14 cellular contexts compared by ENCODE assay signal in the genomic region with DNA sequence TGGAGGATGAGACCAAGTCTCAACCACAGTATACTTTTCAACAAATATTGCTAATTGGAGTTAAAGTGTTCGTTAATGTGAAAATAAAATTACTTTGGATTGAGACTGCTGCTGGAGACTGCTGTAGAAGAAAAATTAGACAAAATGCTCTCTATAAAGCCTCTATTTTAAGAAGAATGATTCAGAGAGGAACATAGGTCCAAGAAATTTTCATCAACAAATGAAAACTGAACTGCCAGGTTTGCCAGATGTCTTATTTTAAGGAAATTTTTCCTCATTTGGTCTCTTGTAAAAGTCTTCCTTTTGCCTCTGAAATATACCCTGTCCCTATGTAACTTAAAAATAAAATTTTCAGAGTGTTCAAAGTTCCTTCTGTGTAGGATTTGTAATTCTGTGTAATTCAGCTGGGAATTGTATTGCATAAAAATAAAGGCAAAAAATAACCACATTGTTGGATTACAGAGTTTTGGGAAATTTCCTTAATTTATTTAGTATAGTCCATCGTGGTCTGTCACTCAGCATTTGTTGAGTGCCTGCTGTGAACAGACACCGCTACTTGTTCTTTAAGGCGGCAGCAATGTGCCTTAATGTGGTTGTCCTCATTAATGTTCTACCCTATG. TPM values are rescaled to one million over a fixed set of nuclear protein-coding genes. Genes with fewer than 3 reads are reported as not detected.
A peak's percentile ranks its signal among the peaks of the same experiment; 100 is the strongest.
DNase-seq lines count a peak whose midpoint lies in the region; ATAC-seq and TF ChIP-seq lines count a peak whose summit lies in the region.
"Had no signal": no experiment of that assay in that cellular context is flagged by ENCODE, and none has a peak within 500 bp of the region (broad histone marks: within the 10 kb centered on the region; RNA-seq: fewer than 3 reads in every experiment).

No MANE protein-coding gene starts in this region.

- CTCF ChIA-PET in activated CD8-positive, alpha-beta T cell treated with anti-CD3 and anti-CD28 coated beads, Interleukin-2, amount 10 ng/mL, durations not matched to agents 7 days and 5 days (lab: Charles Lee), result no interaction called here

- H3K4me1 Mint-ChIP-seq in activated CD8-positive, alpha-beta T cell treated with anti-CD3 and anti-CD28 coated beads, Interleukin-2, amount 10 ng/mL, durations not matched to agents 7 days and 5 days (ENCODE audit: low read depth), result peaks cover 28% of the 10 kb centered on the region

- H3K9me3 ChIP-seq in testis (no peaks in the 10 kb centered on the region), body of pancreas (no peaks in the 10 kb centered on the region)
- H3K9me3 ChIP-seq: A549, Caco-2, HAP-1 had no signal

- H3K4me3 Mint-ChIP-seq in activated CD8-positive, alpha-beta T cell treated with anti-CD3 and anti-CD28 coated beads, Interleukin-2, amount 10 ng/mL, durations not matched to agents 7 days and 5 days, result no peak overlapping the region

- intact Hi-C loops in testis (cut with DNase I; ENCODE audit: low total_unique reads), result no loop called here
- intact Hi-C loops in body of pancreas (cut with DNase I), result no loop called here

- H3K4me1 ChIP-seq in testis, result peaks cover 36% of the 10 kb centered on the region
- peaks cover 2% of the 10 kb centered on the region for H3K4me1 ChIP-seq in body of pancreas
- H3K4me1 ChIP-seq: A549, Caco-2 had no signal

- peaks cover 2% of the 10 kb centered on the region for H3K36me3 Mint-ChIP-seq in activated CD8-positive, alpha-beta T cell treated with anti-CD3 and anti-CD28 coated beads, Interleukin-2, amount 10 ng/mL, durations not matched to agents 7 days and 5 days (ENCODE audit: low read depth)

- WGBS in testis, 2 donors, result 71 to 83% methylated on average over 4 of the region's 4 CpGs
- 82 to 90% methylated on average over 4 of the region's 4 CpGs for WGBS in body of pancreas, 2 donors

- H3K27ac Mint-ChIP-seq in activated CD8-positive, alpha-beta T cell treated with anti-CD3 and anti-CD28 coated beads, Interleukin-2, amount 10 ng/mL, durations not matched to agents 7 days and 5 days, result no peak overlapping the region

- no peak for TF ChIP-seq POLR2A in testis (IDR thresholded peaks at IDR 0.05)
- no peak for TF ChIP-seq POLR2A in body of pancreas (IDR thresholded peaks at IDR 0.05)

- H3K4me3 ChIP-seq in fibroblast of the aortic adventitia (ENCODE audit: low read depth, low read length), result no peak overlapping the region
- no peak overlapping the region for H3K4me3 ChIP-seq in testis
- H3K4me3 ChIP-seq in body of pancreas, result no peak overlapping the region
- H3K4me3 ChIP-seq: A549, HAP-1 had no signal

- H3K27ac ChIP-seq in angular gyrus (ENCODE audit: low read depth, low read length), result peak overlapping the region; percentile 71
- peak overlapping the region; percentile 36 to 62 for H3K27ac ChIP-seq in testis
- H3K27ac ChIP-seq in body of pancreas, result no peak overlapping the region
- H3K27ac ChIP-seq: A549 had no signal

- peak; percentile 60 for DNase-seq in fibroblast of the aortic adventitia (ENCODE audit: low read depth)
- peak; percentile 15 for DNase-seq in middle frontal gyrus (ENCODE audit: extremely low spot score, low spot score)
- DNase-seq in testis, result no peak
- no peak for DNase-seq in body of pancreas
- DNase-seq in NCI-H146 (lab: John Stamatoyannopoulos, UW), result no peak
- DNase-seq in activated CD8-positive, alpha-beta T cell treated with anti-CD3 and anti-CD28 coated beads, Interleukin-2, amount 10 ng/mL, durations not matched to agents 7 days and 5 days, result no peak
- DNase-seq: Caco-2, NCI-H1694, NCI-H345, NCI-H69 had no signal

- POLR2A ChIA-PET in activated CD8-positive, alpha-beta T cell treated with anti-CD3 and anti-CD28 coated beads, Interleukin-2, amount 10 ng/mL, durations not matched to agents 7 days and 5 days (lab: Charles Lee), result no interaction called here

- no peaks in the 10 kb centered on the region for H3K9me3 Mint-ChIP-seq in activated CD8-positive, alpha-beta T cell treated with anti-CD3 and anti-CD28 coated beads, Interleukin-2, amount 10 ng/mL, durations not matched to agents 7 days and 5 days (ENCODE audit: insufficient read depth)

- H3K27me3 Mint-ChIP-seq in activated CD8-positive, alpha-beta T cell treated with anti-CD3 and anti-CD28 coated beads, Interleukin-2, amount 10 ng/mL, durations not matched to agents 7 days and 5 days (ENCODE audit: low read depth), result peaks cover 20% of the 10 kb centered on the region

- no peak for TF ChIP-seq CTCF in fibroblast of the aortic adventitia (IDR thresholded peaks at IDR 0.05; ENCODE audit: insufficient read depth, low read length)
- TF ChIP-seq CTCF in testis (IDR thresholded peaks at IDR 0.05), result no peak
- TF ChIP-seq CTCF in body of pancreas (IDR thresholded peaks at IDR 0.05), result no peak

- H3K27me3 ChIP-seq in testis (no peaks in the 10 kb centered on the region), body of pancreas (no peaks in the 10 kb centered on the region)

- ATAC-seq in body of pancreas (no peak), HG03097 (IDR thresholded peaks at IDR 0.05; ENCODE audit: low FRiP score, unreplicated experiment) (no peak)
- ATAC-seq in activated CD8-positive, alpha-beta T cell treated with anti-CD3 and anti-CD28 coated beads, Interleukin-2, amount 10 ng/mL, durations not matched to agents 7 days and 5 days, result no peak
- ATAC-seq: A549 had no signal

- H3K36me3 ChIP-seq in testis (ENCODE audit: low read depth, missing control alignments) (no peaks in the 10 kb centered on the region), body of pancreas (replicated peaks in 1 of 2; ENCODE audit: insufficient read depth in 1 of 2, low read depth in 2 of 2) (no peaks in the 10 kb centered on the region)
- H3K36me3 ChIP-seq: HAP-1 had no signal

RNA-seq across cellular contexts. Expression of gene ANKS1A, which starts 27.4 kb away (rescaled TPM):
- total RNA-seq in fibroblast of the aortic adventitia (ENCODE audit: low replicate concordance), result 7.6 and 8.8 TPM in 2 replicates
- 10 to 100 TPM; 95.9 to 96.9 TPM for total RNA-seq in testis
- polyA plus RNA-seq in testis (ENCODE audit: insufficient read depth, low read depth, low replicate concordance), result 44.2 TPM
- 10 to 100 TPM; 14.3 to 17.1 TPM for total RNA-seq in body of pancreas
- total RNA-seq in activated CD8-positive, alpha-beta T cell treated with anti-CD3 and anti-CD28 coated beads, Interleukin-2, amount 10 ng/mL, durations not matched to agents 7 days and 5 days, result 1 to 10 TPM; 5.3 to 5.8 TPM

RNA-seq across cellular contexts. Expression of gene TAF11, which starts 28.6 kb away (rescaled TPM):
- total RNA-seq in fibroblast of the aortic adventitia (ENCODE audit: low replicate concordance) (14.1 and 19.3 TPM in 2 replicates), testis (10 to 100 TPM; 65.9 to 69.7 TPM), body of pancreas (10 to 100 TPM; 16.6 to 16.8 TPM)
- polyA plus RNA-seq in testis (ENCODE audit: insufficient read depth, low read depth, low replicate concordance), result 52.2 TPM
- total RNA-seq in activated CD8-positive, alpha-beta T cell treated with anti-CD3 and anti-CD28 coated beads, Interleukin-2, amount 10 ng/mL, durations not matched to agents 7 days and 5 days, result 10 to 100 TPM; 28.3 to 31.9 TPM

Comparison
In these comparisons a context has a peak if more than half of its experiments do, and no peak if none do; other contexts are left out.
1. H3K27ac ChIP-seq: peak in angular gyrus (single experiment) and testis (2 of 2); none in body of pancreas (0 of 4).
2. DNase-seq: peak in fibroblast of the aortic adventitia (single experiment) and middle frontal gyrus (single experiment); none in testis (single experiment), body of pancreas (0 of 4), NCI-H146 (single experiment) and activated CD8-positive, alpha-beta T cell treated with anti-CD3 and anti-CD28 coated beads, Interleukin-2, amount 10 ng/mL, durations not matched to agents 7 days and 5 days (single experiment).